1 cellular context compared by ENCODE assay signal in the genomic region with DNA sequence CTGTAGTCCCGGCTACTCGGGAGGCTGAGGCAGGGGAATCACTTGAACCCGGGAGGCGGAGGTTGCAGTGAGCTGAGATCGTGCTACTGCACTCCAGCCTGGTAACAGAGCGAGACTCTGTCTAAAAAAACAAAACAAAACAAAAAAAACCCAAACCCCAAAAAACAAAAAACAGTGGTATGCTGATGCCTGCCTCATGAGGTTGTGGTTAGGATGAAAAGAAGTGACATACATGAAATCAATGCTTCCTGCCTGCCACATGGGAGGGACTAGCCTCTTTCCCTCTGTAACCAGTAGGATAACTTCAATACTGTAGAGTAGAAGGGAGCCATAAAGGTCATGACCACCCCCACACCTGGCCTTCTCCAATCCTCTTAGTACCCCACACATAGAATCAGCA.
TF ChIP-seq lines count a peak whose summit lies in the region.

No MANE protein-coding gene starts in this region.

TF ChIP-seq in H1, 55 proteins besides CTCF, POLR2A, EP300 and RAD21:
- TF ChIP-seq CHD1 (IDR thresholded peaks at IDR 0.05; ENCODE audit: low read depth, low read length) (no peak), NRF1 (IDR thresholded peaks at IDR 0.05; ENCODE audit: low read depth, low read length) (no peak), GABPA (IDR thresholded peaks at IDR 0.05; ENCODE audit: borderline replicate concordance, insufficient read depth, low read length) (no peak), TEAD4 (IDR thresholded peaks at IDR 0.05; ENCODE audit: low read depth, low read length) (no peak), KDM4A (IDR thresholded peaks at IDR 0.05; ENCODE audit: low read depth, low read length, severe bottlenecking) (no peak), FOSL1 (IDR thresholded peaks at IDR 0.05; ENCODE audit: insufficient read depth, low read depth, low read length) (no peak), CREB1 (IDR thresholded peaks at IDR 0.05) (no peak), GTF2F1 (IDR thresholded peaks at IDR 0.05; ENCODE audit: borderline replicate concordance, low read depth, low read length) (no peak), HDAC2 (IDR thresholded peaks at IDR 0.05; ENCODE audit: borderline replicate concordance in 1 of 2, low read depth in 2 of 2, low read length in 2 of 2) (no peak)
